ENCODE assay signal across 13 cellular contexts in the genomic region with DNA sequence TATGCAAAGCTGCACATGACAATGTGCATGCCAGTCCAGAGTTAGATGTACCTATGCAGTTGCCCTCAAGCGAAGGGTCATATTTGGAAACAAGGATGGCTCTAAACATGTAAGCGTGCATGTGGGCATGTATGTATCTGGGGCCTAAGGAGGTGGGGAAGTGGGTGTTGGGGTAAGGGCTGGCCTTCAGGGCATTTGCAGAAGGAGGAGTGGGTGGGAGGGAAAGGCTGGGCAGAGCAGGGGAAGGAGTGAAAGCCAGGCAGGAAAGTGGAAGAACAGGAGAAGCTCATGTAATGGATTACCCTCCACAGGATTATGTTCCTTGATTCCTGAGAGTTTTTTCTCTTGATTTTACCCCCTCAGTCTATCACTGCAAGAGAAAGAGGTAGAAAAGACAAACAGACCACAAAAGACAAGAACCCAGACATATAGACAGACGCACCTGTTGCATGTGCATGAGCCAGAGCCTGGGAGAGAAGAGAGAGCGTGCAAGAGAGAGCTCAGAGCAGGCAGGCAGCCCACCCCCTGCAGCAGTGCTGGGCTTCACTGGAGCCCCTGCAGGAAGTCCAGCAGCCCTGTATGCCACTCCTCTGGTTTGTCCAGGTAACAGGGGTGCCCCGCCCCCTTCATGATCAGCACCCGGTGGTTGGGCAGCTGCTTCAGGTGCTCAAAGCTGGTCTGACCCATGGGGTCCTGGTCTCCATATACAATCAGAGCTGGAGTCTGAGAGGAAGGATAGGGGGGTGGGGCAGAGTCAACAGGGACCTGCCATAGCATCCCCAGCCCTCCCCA. TPM values are rescaled to one million over a fixed set of nuclear protein-coding genes. Genes with fewer than 3 reads are reported as not detected.
A peak's percentile ranks its signal among the peaks of the same experiment; 100 is the strongest.
DNase-seq lines count a peak whose midpoint lies in the region; ATAC-seq and TF ChIP-seq lines count a peak whose summit lies in the region.
"Had no signal": no experiment of that assay in that cellular context is flagged by ENCODE, and none has a peak within 500 bp of the region (broad histone marks: within the 10 kb centered on the region; RNA-seq: fewer than 3 reads in every experiment).

No MANE protein-coding gene starts in this region.

- TF ChIP-seq CTCF in cardiac muscle cell (IDR thresholded peaks at IDR 0.05; ENCODE audit: low read depth, low read length) (no peak), RWPE1 (conservative IDR thresholded peaks at IDR 0.05; ENCODE audit: low read depth) (no peak), type B pancreatic cell (conservative IDR thresholded peaks at IDR 0.05) (no peak)

- H3K9me3 Mint-ChIP-seq in type B pancreatic cell, result no peaks in the 10 kb centered on the region

- H3K36me3 ChIP-seq in cardiac muscle cell (no peaks in the 10 kb centered on the region), iPS-18a (ENCODE audit: control insufficient read depth, low read depth, low read length) (no peaks in the 10 kb centered on the region)
- H3K36me3 ChIP-seq: thoracic aorta had no signal

- DNase-seq in cardiac muscle cell (ENCODE audit: low read depth in 1 of 2, low spot score in 1 of 2), result no peak
- DNase-seq in Right ventricle myocardium superior, result no peak
- DNase-seq in RWPE1 (ENCODE audit: low spot score), result no peak
- DNase-seq in type B pancreatic cell (ENCODE audit: extremely low spot score, unreplicated experiment), result no peak
- DNase-seq in NCI-H526 treated with DMSO at 0.1 percent for 48 hours (lab: John Stamatoyannopoulos, UW), result no peak
- DNase-seq: NCI-H2107 had no signal

- H3K27ac ChIP-seq in cardiac muscle cell, result peak overlapping the region; percentile 86
- H3K27ac ChIP-seq in RWPE1, result peak overlapping the region; percentile 89
- H3K27ac ChIP-seq in iPS-18a (ENCODE audit: low read length), result peak overlapping the region; percentile 58

- H3K9me3 ChIP-seq in cardiac muscle cell (ENCODE audit: low read depth) (no peaks in the 10 kb centered on the region), iPS-18a (ENCODE audit: control insufficient read depth, low read depth, low read length) (no peaks in the 10 kb centered on the region)
- H3K9me3 ChIP-seq: gastroesophageal sphincter, mucosa of descending colon, SJCRH30, thoracic aorta had no signal

- no peaks in the 10 kb centered on the region for H3K27me3 Mint-ChIP-seq in type B pancreatic cell

- H3K9ac ChIP-seq in iPS-18a (ENCODE audit: low read length), result peak overlapping the region; percentile 95

- peak overlapping the region; percentile 90 for H3K27ac Mint-ChIP-seq in type B pancreatic cell

- H3K27me3 ChIP-seq in cardiac muscle cell (no peaks in the 10 kb centered on the region), iPS-18a (ENCODE audit: control insufficient read depth, insufficient read depth, low read length) (peaks cover 21% of the 10 kb centered on the region)
- H3K27me3 ChIP-seq: gastroesophageal sphincter, SJCRH30 had no signal

- peak overlapping the region; percentile 91 for H3K4me3 Mint-ChIP-seq in type B pancreatic cell

- no peak for ATAC-seq in Right ventricle myocardium superior (ENCODE audit: poor library complexity)
- no peak for ATAC-seq in GM19467 (IDR thresholded peaks at IDR 0.05; ENCODE audit: unreplicated experiment)
- ATAC-seq in GM21723 (IDR thresholded peaks at IDR 0.05; ENCODE audit: unreplicated experiment), result no peak

- POLR2A ChIA-PET in RWPE1 (lab: Yijun Ruan, JAX; ENCODE audit: low non-redundant PET), result interaction anchor here (0.9 kb wide), 1 partner anchor 12 kb away, joined by 3 read pairs; no protein-coding TSS in a partner anchor

- peaks cover 33% of the 10 kb centered on the region for H3K4me1 Mint-ChIP-seq in type B pancreatic cell (ENCODE audit: unreplicated experiment)

- intact Hi-C loops in Right ventricle myocardium superior (cut with DNase I), result no loop called here

- CTCF ChIA-PET in RWPE1 (lab: Yijun Ruan, JAX), result interaction anchor here (1.0 kb wide), 2 partner anchors 12 to 27 kb away, joined by 3 read pairs; a partner anchor contains a TSS

- peaks cover 20% of the 10 kb centered on the region for H3K4me1 ChIP-seq in cardiac muscle cell (ENCODE audit: low read depth)
- H3K4me1 ChIP-seq in iPS-18a (ENCODE audit: control insufficient read depth, low read depth, low read length), result peaks cover 35% of the 10 kb centered on the region

- H3K36me3 Mint-ChIP-seq in type B pancreatic cell, result peaks cover 4% of the 10 kb centered on the region

- H3K4me3 ChIP-seq in cardiac muscle cell, result no peak overlapping the region
- peak overlapping the region; percentile 83 for H3K4me3 ChIP-seq in iPS-18a (ENCODE audit: low read length)
- H3K4me3 ChIP-seq: mucosa of descending colon had no signal

RNA-seq across cellular contexts. Expression of a gene that starts 1.8 kb away (rescaled TPM):
- total RNA-seq in cardiac muscle cell (151 and 226 TPM in 2 replicates), Right ventricle myocardium superior (64.1 TPM), type B pancreatic cell (ENCODE audit: low replicate concordance) (74.8 and 91.9 TPM in 2 replicates)
- 114 and 122 TPM in 2 replicates for polyA plus RNA-seq in cardiac muscle cell

RNA-seq across cellular contexts. Expression of a gene that starts 4.8 kb away (rescaled TPM):
- total RNA-seq in cardiac muscle cell (19.8 and 27.8 TPM in 2 replicates), Right ventricle myocardium superior (12.6 TPM), type B pancreatic cell (ENCODE audit: low replicate concordance) (22.1 and 27.2 TPM in 2 replicates)
- 23.3 and 29.9 TPM in 2 replicates for polyA plus RNA-seq in cardiac muscle cell

RNA-seq across cellular contexts. Expression of a gene that starts 5.8 kb away (rescaled TPM):
- total RNA-seq in cardiac muscle cell (56.5 and 105 TPM in 2 replicates), Right ventricle myocardium superior (27.5 TPM), type B pancreatic cell (ENCODE audit: low replicate concordance) (12.2 and 16.6 TPM in 2 replicates)
- 95.9 and 104 TPM in 2 replicates for polyA plus RNA-seq in cardiac muscle cell

RNA-seq across cellular contexts. Expression of a gene that starts 13.9 kb away (rescaled TPM):
- total RNA-seq in cardiac muscle cell, result 0.42 and 1.1 TPM in 2 replicates
- 0.94 and 2.2 TPM in 2 replicates for polyA plus RNA-seq in cardiac muscle cell
- total RNA-seq in Right ventricle myocardium superior, result not detected
- 0.17 TPM in 1 of 2 replicates, not detected in the other for total RNA-seq in type B pancreatic cell (ENCODE audit: low replicate concordance)
- total RNA-seq: SJCRH30, thoracic aorta had no signal

RNA-seq across cellular contexts. Expression of a gene that starts 14.3 kb away (rescaled TPM):
- total RNA-seq in cardiac muscle cell (87.7 and 99.7 TPM in 2 replicates), Right ventricle myocardium superior (23.2 TPM), type B pancreatic cell (ENCODE audit: low replicate concordance) (54.2 and 55.9 TPM in 2 replicates)
- 116 and 125 TPM in 2 replicates for polyA plus RNA-seq in cardiac muscle cell
